8 cellular contexts compared by ENCODE assay signal in genomic region chr6:158869604-158870417, GRCh38. TPM values are rescaled to one million over a fixed set of nuclear protein-coding genes. Genes with fewer than 3 reads are reported as not detected.
DNase-seq lines count a peak whose midpoint lies in the region; ATAC-seq, FAIRE-seq and TF ChIP-seq lines count a peak whose summit lies in the region.

No MANE protein-coding gene starts in this region.

- DNase-seq in GM12891 (ENCODE audit: insufficient read length, low spot score) (peak; percentile 85), NCI-H1092 treated with DMSO at 0.1 percent for 48 hours (lab: John Stamatoyannopoulos, UW) (peak; percentile 88), heart right ventricle (peak; percentile 85 to 89), progenitor cell of endocrine pancreas (ENCODE audit: low spot score, unreplicated experiment) (peak; percentile 95)
- peak; percentile 97 for DNase-seq in activated naive CD8-positive, alpha-beta T cell treated with anti-CD3 and anti-CD28 coated beads, Interleukin-2, amount 50 U/mL, for 24 hours

- peaks cover 44% of the 10 kb centered on the region for H3K4me1 Mint-ChIP-seq in activated naive CD8-positive, alpha-beta T cell treated with anti-CD3 and anti-CD28 coated beads, Interleukin-2, amount 50 U/mL, for 24 hours
- H3K4me1 Mint-ChIP-seq in progenitor cell of endocrine pancreas (ENCODE audit: low read depth) = peaks cover 22% of the 10 kb centered on the region

- peak overlapping the region; percentile 81 for H3K4me3 Mint-ChIP-seq in activated naive CD8-positive, alpha-beta T cell treated with anti-CD3 and anti-CD28 coated beads, Interleukin-2, amount 50 U/mL, for 24 hours
- H3K4me3 Mint-ChIP-seq in progenitor cell of endocrine pancreas (ENCODE audit: low read depth) = peak overlapping the region; percentile 75

- H2AFZ ChIP-seq in SU-DHL-6 (ENCODE audit: low read depth, low read length, severe bottlenecking) = no peak overlapping the region

- peak overlapping the region; percentile 71 for H3K9ac ChIP-seq in SU-DHL-6 (ENCODE audit: low read length)

- H3K27ac Mint-ChIP-seq in activated naive CD8-positive, alpha-beta T cell treated with anti-CD3 and anti-CD28 coated beads, Interleukin-2, amount 50 U/mL, for 24 hours = peak overlapping the region; percentile 99
- peak overlapping the region; percentile 100 for H3K27ac Mint-ChIP-seq in progenitor cell of endocrine pancreas

- H3K27ac ChIP-seq in SU-DHL-6 (ENCODE audit: low read depth, low read length) (peak overlapping the region; percentile 99), heart right ventricle (peak overlapping the region in 9 of 10 donors; percentile 48 to 92 (median 60)), urinary bladder (ENCODE audit: low read depth) (peak overlapping the region; percentile 87)

- peak; percentile 90 for TF ChIP-seq POLR2A in GM12891 (IDR thresholded peaks at IDR 0.05; ENCODE audit: low read depth, low read length)

- H4K20me1 ChIP-seq in SU-DHL-6 (ENCODE audit: low read depth, low read length) = no peaks in the 10 kb centered on the region

- 4 to 5% methylated on average over 63 to 69 of the region's 69 CpGs for WGBS in heart right ventricle, 2 donors
- 4% methylated on average over 69 of the region's 69 CpGs for WGBS in urinary bladder

- H3F3A ChIP-seq in SU-DHL-6 (ENCODE audit: insufficient read depth) = peaks cover 54% of the 10 kb centered on the region

- peaks cover 6% of the 10 kb centered on the region for H3K9me3 Mint-ChIP-seq in activated naive CD8-positive, alpha-beta T cell treated with anti-CD3 and anti-CD28 coated beads, Interleukin-2, amount 50 U/mL, for 24 hours
- no peaks in the 10 kb centered on the region for H3K9me3 Mint-ChIP-seq in progenitor cell of endocrine pancreas (ENCODE audit: low read depth)

- no peaks in the 10 kb centered on the region for H3K36me3 Mint-ChIP-seq in activated naive CD8-positive, alpha-beta T cell treated with anti-CD3 and anti-CD28 coated beads, Interleukin-2, amount 50 U/mL, for 24 hours (ENCODE audit: low read depth)
- H3K36me3 Mint-ChIP-seq in progenitor cell of endocrine pancreas (ENCODE audit: insufficient read depth) = peaks cover 1% of the 10 kb centered on the region

- peak; percentile 99 for FAIRE-seq in GM12891 (lab: Jason Lieb, UNC)

- no peaks in the 10 kb centered on the region for H3K79me2 ChIP-seq in SU-DHL-6 (ENCODE audit: insufficient read depth, low read length)

- H3K9me3 ChIP-seq in SU-DHL-6 (ENCODE audit: insufficient read depth, low read length) (no peaks in the 10 kb centered on the region), heart right ventricle (peaks cover 0 to 4% (median 0%) of the 10 kb centered on the region in 11 donors)

- peak overlapping the region; percentile 87 for H3K4me2 ChIP-seq in SU-DHL-6 (ENCODE audit: low read depth, low read length, poor library complexity, severe bottlenecking)

- TF ChIP-seq CTCF in SU-DHL-6 (IDR thresholded peaks at IDR 0.05; ENCODE audit: insufficient read depth, low read length, poor library complexity, severe bottlenecking) (no peak), heart right ventricle (IDR thresholded peaks at IDR 0.05) (peak in 1 of 9 donors; percentile 5), progenitor cell of endocrine pancreas (IDR thresholded peaks at IDR 0.05; ENCODE audit: unreplicated experiment) (peak; percentile 12)

- H3K4me1 ChIP-seq in heart right ventricle (peaks cover 0 to 14% (median 3%) of the 10 kb centered on the region in 9 donors), urinary bladder (ENCODE audit: insufficient read depth) (no peaks in the 10 kb centered on the region)

- intact Hi-C loops in heart right ventricle (cut with DNase I) = loop anchor here in 2 of 10 donors (5.0 kb wide), 1 partner anchor 53 kb away; the partner anchor contains the start of gene EZR (in 2 of the 2)

- H3K27me3 ChIP-seq in SU-DHL-6 (ENCODE audit: low read length) (no peaks in the 10 kb centered on the region), heart right ventricle (no peaks in the 10 kb centered on the region)

- ATAC-seq in HG02623 (IDR thresholded peaks at IDR 0.05; ENCODE audit: unreplicated experiment) (peak; percentile 90), heart right ventricle (peak; percentile 94 to 97 (median 96))
- ATAC-seq in activated naive CD8-positive, alpha-beta T cell treated with anti-CD3 and anti-CD28 coated beads, Interleukin-2, amount 50 U/mL, for 24 hours = peak; percentile 95

- H3K4me3 ChIP-seq in SU-DHL-6 (ENCODE audit: insufficient read depth, low read length, poor library complexity, severe bottlenecking) = peak overlapping the region; percentile 43
- H3K4me3 ChIP-seq in heart right ventricle = peak overlapping the region in 9 of 10 donors; percentile 32 to 61 (median 53)
- peak overlapping the region; percentile 28 for H3K4me3 ChIP-seq in urinary bladder (ENCODE audit: low read depth, low read length)

- H3K9me2 ChIP-seq in SU-DHL-6 (replicated peaks; ENCODE audit: insufficient read depth, low read length) = no peaks in the 10 kb centered on the region

- H3K27me3 Mint-ChIP-seq in activated naive CD8-positive, alpha-beta T cell treated with anti-CD3 and anti-CD28 coated beads, Interleukin-2, amount 50 U/mL, for 24 hours = no peaks in the 10 kb centered on the region
- no peaks in the 10 kb centered on the region for H3K27me3 Mint-ChIP-seq in progenitor cell of endocrine pancreas

- H3K36me3 ChIP-seq in SU-DHL-6 (ENCODE audit: low read length) = no peaks in the 10 kb centered on the region
- no peaks in the 10 kb centered on the region for H3K36me3 ChIP-seq in heart right ventricle
- no peaks in the 10 kb centered on the region for H3K36me3 ChIP-seq in urinary bladder (ENCODE audit: insufficient read depth)

TF ChIP-seq in GM12891, 5 proteins besides CTCF, POLR2A, EP300 and RAD21:
- peak; percentile 67 for TF ChIP-seq SPI1 (IDR thresholded peaks at IDR 0.05; ENCODE audit: low read depth, low read length)
- TF ChIP-seq POLR2AphosphoS5 (IDR thresholded peaks at IDR 0.05; ENCODE audit: low read depth, low read length) = peak; percentile 92
- TF ChIP-seq PAX5 (IDR thresholded peaks at IDR 0.05; ENCODE audit: insufficient read depth, low read length, severe bottlenecking) = peak; percentile 61
- peak; percentile 77 for TF ChIP-seq TAF1 (IDR thresholded peaks at IDR 0.05; ENCODE audit: low read depth, low read length)
- TF ChIP-seq POU2F2 (IDR thresholded peaks at IDR 0.05; ENCODE audit: low read depth, low read length) = peak; percentile 90
TF ChIP-seq in GM12891: peak in this region for 5.

RNA-seq across cellular contexts. Expression of gene EZR, which starts 50.6 kb away (rescaled TPM):
- polyA plus RNA-seq in GM12891 (2012; ENCODE audit: low read depth, missing spikeins) = 166 TPM
- total RNA-seq in heart right ventricle = 100 to 1,000 TPM; 148 to 227 (median 186) TPM
- 100 to 1,000 TPM in 1 of 2 donors, 10 to 100 TPM in 1; 90.3 to 322 TPM for polyA plus RNA-seq in heart right ventricle
- total RNA-seq in progenitor cell of endocrine pancreas = 258 and 274 TPM in 2 replicates
- total RNA-seq in urinary bladder = 95.1 TPM
- polyA plus RNA-seq in urinary bladder = 122 TPM

Comparison
In these comparisons a context has a peak if more than half of its experiments do, and no peak if none do; other contexts are left out.
1. Peak in every context shown above with its lines: DNase-seq, ATAC-seq, H3K4me3 ChIP-seq and H3K27ac ChIP-seq.